8 cellular contexts compared by ENCODE assay signal in genomic region chr11:57546869-57547518, GRCh38. TPM values are rescaled to one million over a fixed set of nuclear protein-coding genes. Genes with fewer than 3 reads are reported as not detected.
A peak's percentile ranks its signal among the peaks of the same experiment; 100 is the strongest.
DNase-seq lines count a peak whose midpoint lies in the region; ATAC-seq, FAIRE-seq and TF ChIP-seq lines count a peak whose summit lies in the region.

No MANE protein-coding gene starts in this region.

- H3K4me2 ChIP-seq in SK-N-SH: no peak overlapping the region
- H3K4me2 ChIP-seq in hepatocyte: no peak overlapping the region

- no peaks in the 10 kb centered on the region for H4K20me1 ChIP-seq in SK-N-SH (ENCODE audit: insufficient read depth)
- no peaks in the 10 kb centered on the region for H4K20me1 ChIP-seq in hepatocyte (ENCODE audit: insufficient read depth, poor library complexity, severe bottlenecking)

- 56% methylated on average over 6 of the region's 6 CpGs for whole genome bisulfite sequencing in SK-N-SH (ENCODE audit: low lambda C conversion rate)
- 67% methylated on average over 6 of the region's 6 CpGs for WGBS in hepatocyte (ENCODE audit: low lambda C conversion rate, missing lambda C conversion rate)
- 75 to 79% methylated on average over 6 of the region's 6 CpGs for WGBS in pancreas, 2 donors

- FAIRE-seq in pancreas (lab: Jason Lieb, UNC): no peak

- TF ChIP-seq EP300 in SK-N-SH (IDR thresholded peaks at IDR 0.05; ENCODE audit: borderline replicate concordance in 1 of 2, low read depth in 1 of 2, low read length in 1 of 2): no peak

- H3K27me3 Mint-ChIP-seq in endothelial cell (ENCODE audit: unreplicated experiment): peaks cover 4% of the 10 kb centered on the region

- no peak overlapping the region for H2AFZ ChIP-seq in SK-N-SH (ENCODE audit: low read depth)
- H2AFZ ChIP-seq in hepatocyte: no peak overlapping the region

- H3K36me3 ChIP-seq in SK-N-SH (replicated peaks in 1 of 2; ENCODE audit: control insufficient read depth in 1 of 2, insufficient read depth in 2 of 2, low read length in 1 of 2): peaks cover 0 to 20% of the 10 kb centered on the region in 2 experiments
- H3K36me3 ChIP-seq in hepatocyte (replicated peaks; ENCODE audit: insufficient read depth, low read depth): no peaks in the 10 kb centered on the region
- peaks cover 0 to 2% (median 0%) of the 10 kb centered on the region in 3 donors for H3K36me3 ChIP-seq in pancreas

- H3K9me3 Mint-ChIP-seq in activated naive CD4-positive, alpha-beta T cell treated with anti-CD3 and anti-CD28 coated beads, Interleukin-2, amount 50 U/mL, for 72 hours: no peaks in the 10 kb centered on the region
- no peaks in the 10 kb centered on the region for H3K9me3 Mint-ChIP-seq in endothelial cell (ENCODE audit: unreplicated experiment)

- peaks cover 0 to 14% of the 10 kb centered on the region in 2 donors for H3K36me3 Mint-ChIP-seq in activated naive CD4-positive, alpha-beta T cell treated with anti-CD3 and anti-CD28 coated beads, Interleukin-2, amount 50 U/mL, for 72 hours
- peaks cover 26% of the 10 kb centered on the region for H3K36me3 Mint-ChIP-seq in endothelial cell (ENCODE audit: low read depth, unreplicated experiment)

- POLR2A ChIA-PET in SK-N-SH (lab: Yijun Ruan, JAX): interaction anchor here (0.7 kb wide), 1 partner anchor 11 kb away, joined by 3 read pairs; no protein-coding TSS in a partner anchor

- no peaks in the 10 kb centered on the region for H3K27me3 ChIP-seq in SK-N-SH (ENCODE audit: insufficient read depth)
- no peaks in the 10 kb centered on the region for H3K27me3 ChIP-seq in hepatocyte
- H3K27me3 ChIP-seq in pancreas: no peaks in the 10 kb centered on the region

- H3K9me3 ChIP-seq in SK-N-SH (no peaks in the 10 kb centered on the region), hepatocyte (ENCODE audit: low read depth) (no peaks in the 10 kb centered on the region), pancreas (no peaks in the 10 kb centered on the region)

- TF ChIP-seq RAD21 in SK-N-SH (IDR thresholded peaks at IDR 0.05; ENCODE audit: low read length): no peak

- no peak overlapping the region for H3K4me3 Mint-ChIP-seq in endothelial cell (ENCODE audit: unreplicated experiment)

- TF ChIP-seq CTCF in SK-N-SH (IDR thresholded peaks at IDR 0.05): no peak
- no peak for TF ChIP-seq CTCF in hepatocyte (IDR thresholded peaks at IDR 0.05; ENCODE audit: poor library complexity)
- no peak for TF ChIP-seq CTCF in endothelial cell (IDR thresholded peaks at IDR 0.05; ENCODE audit: unreplicated experiment)
- TF ChIP-seq CTCF in pancreas (IDR thresholded peaks at IDR 0.05): no peak

- intact Hi-C loops in pancreas (cut with DNase I): no loop called here

- H3K4me3 ChIP-seq in SK-N-SH (ENCODE audit: low read depth in 2 of 2, low read length in 1 of 2) (no peak overlapping the region), hepatocyte (no peak overlapping the region), pancreas (no peak overlapping the region)

- ATAC-seq in activated naive CD4-positive, alpha-beta T cell treated with anti-CD3 and anti-CD28 coated beads, Interleukin-2, amount 50 U/mL, for 72 hours: peak; percentile 34 to 82
- ATAC-seq in HG02759 (IDR thresholded peaks at IDR 0.05; ENCODE audit: unreplicated experiment) (peak; percentile 75), pancreas (no peak)

- no peaks in the 10 kb centered on the region for H3F3A ChIP-seq in SK-N-SH (replicated peaks; ENCODE audit: insufficient read depth)

- no peak overlapping the region for H3K9ac ChIP-seq in SK-N-SH

- H3K27ac Mint-ChIP-seq in activated naive CD4-positive, alpha-beta T cell treated with anti-CD3 and anti-CD28 coated beads, Interleukin-2, amount 50 U/mL, for 72 hours: peak overlapping the region; percentile 82 to 90
- no peak overlapping the region for H3K27ac Mint-ChIP-seq in endothelial cell (ENCODE audit: unreplicated experiment)

- peaks cover 9% of the 10 kb centered on the region for H3K4me1 Mint-ChIP-seq in endothelial cell (ENCODE audit: unreplicated experiment)

- H3K4me1 ChIP-seq in SK-N-SH (ENCODE audit: control insufficient read depth in 1 of 2, insufficient read depth in 2 of 2, low read depth in 1 of 2, low read length in 1 of 2) (no peaks in the 10 kb centered on the region; a peak in 1 of 4 replicates), hepatocyte (ENCODE audit: insufficient read depth) (no peaks in the 10 kb centered on the region), pancreas (peaks cover 0 to 4% (median 3%) of the 10 kb centered on the region in 3 donors)

- H3K79me2 ChIP-seq in SK-N-SH (ENCODE audit: insufficient read depth): no peaks in the 10 kb centered on the region
- H3K79me2 ChIP-seq in hepatocyte: no peaks in the 10 kb centered on the region

- H3K9me2 ChIP-seq in SK-N-SH (no peaks in the 10 kb centered on the region), hepatocyte (replicated peaks; ENCODE audit: insufficient read depth) (no peaks in the 10 kb centered on the region)

- CTCF ChIA-PET in SK-N-SH (lab: Yijun Ruan, JAX): interaction anchor here (1.0 to 7.6 kb wide), 5 partner anchors 20 to 98 kb away, joined by 3 to 36 read pairs (median 3); partner anchors contain the start of genes RTN4RL2 and UBE2L6

- H3K27ac ChIP-seq in SK-N-SH (ENCODE audit: low read depth in 2 of 2, low read length in 1 of 2) (no peak overlapping the region), hepatocyte (no peak overlapping the region), pancreas (no peak overlapping the region)

- no peak for DNase-seq in activated naive CD4-positive, alpha-beta T cell treated with anti-CD3 and anti-CD28 coated beads, Interleukin-2, amount 50 U/mL, for 72 hours (ENCODE audit: low spot score in 2 of 2)
- no peak for DNase-seq in activated naive CD4-positive, alpha-beta T cell (lab: John Stamatoyannopoulos, UW)
- DNase-seq in SK-N-SH (peak; percentile 35), hepatocyte (ENCODE audit: low spot score) (peak; percentile 60), NCI-H1694 treated with DMSO at 0.1 percent for 48 hours (lab: John Stamatoyannopoulos, UW) (no peak), endothelial cell (ENCODE audit: low spot score) (no peak), pancreas (no peak)

RNA-seq across cellular contexts. Expression of gene SMTNL1, which starts 9.6 kb away (rescaled TPM):
- not detected for total RNA-seq in activated naive CD4-positive, alpha-beta T cell treated with anti-CD3 and anti-CD28 coated beads, Interleukin-2, amount 50 U/mL, for 72 hours
- polyA plus RNA-seq in SK-N-SH (2012; rRNA removed): not detected in 2 replicates
- not detected in 2 replicates for polyA plus RNA-seq in SK-N-SH (2012; cell fraction: cytosol; rRNA removed)
- not detected in 2 replicates for polyA plus RNA-seq in SK-N-SH (2012; cell fraction: nucleus; rRNA removed)
- not detected in 2 replicates for total RNA-seq in hepatocyte
- 0.19 TPM in 1 of 2 replicates, not detected in the other for polyA plus RNA-seq in hepatocyte
- 45.2 TPM for total RNA-seq in endothelial cell (ENCODE audit: unreplicated experiment)
- not detected for total RNA-seq in pancreas
- polyA plus RNA-seq in pancreas: not detected

RNA-seq across cellular contexts. Expression of gene TIMM10, which starts 16.4 kb away (rescaled TPM):
- total RNA-seq in activated naive CD4-positive, alpha-beta T cell treated with anti-CD3 and anti-CD28 coated beads, Interleukin-2, amount 50 U/mL, for 72 hours: 10 to 100 TPM; 86.8 to 90.1 TPM
- polyA plus RNA-seq in SK-N-SH (2012; rRNA removed): 179 and 189 TPM in 2 replicates
- 164 and 176 TPM in 2 replicates for polyA plus RNA-seq in SK-N-SH (2012; cell fraction: cytosol; rRNA removed)
- 53.8 and 76.0 TPM in 2 replicates for polyA plus RNA-seq in SK-N-SH (2012; cell fraction: nucleus; rRNA removed)
- total RNA-seq in hepatocyte: 23.3 and 31.2 TPM in 2 replicates
- 84.0 and 99.4 TPM in 2 replicates for polyA plus RNA-seq in hepatocyte
- total RNA-seq in endothelial cell (ENCODE audit: unreplicated experiment): 60.2 TPM
- total RNA-seq in pancreas: 10 to 100 TPM; 12.2 to 32.6 (median 21.7) TPM
- polyA plus RNA-seq in pancreas: 10 to 100 TPM; 15.7 to 25.8 TPM

RNA-seq across cellular contexts. Expression of gene UBE2L6, which starts 20.5 kb away (rescaled TPM):
- 100 to 1,000 TPM; 122 to 188 TPM for total RNA-seq in activated naive CD4-positive, alpha-beta T cell treated with anti-CD3 and anti-CD28 coated beads, Interleukin-2, amount 50 U/mL, for 72 hours
- polyA plus RNA-seq in SK-N-SH (2012; rRNA removed): 65.9 and 77.0 TPM in 2 replicates
- polyA plus RNA-seq in SK-N-SH (2012; cell fraction: cytosol; rRNA removed): 57.4 and 64.3 TPM in 2 replicates
- polyA plus RNA-seq in SK-N-SH (2012; cell fraction: nucleus; rRNA removed): 31.1 and 39.3 TPM in 2 replicates
- total RNA-seq in hepatocyte: 40.6 and 45.7 TPM in 2 replicates
- 109 and 113 TPM in 2 replicates for polyA plus RNA-seq in hepatocyte
- total RNA-seq in endothelial cell (ENCODE audit: unreplicated experiment): 56.2 TPM
- total RNA-seq in pancreas: 10 to 100 TPM in 5 of 6 donors, 1 to 10 TPM in 1; 9.6 to 46.4 (median 11.5) TPM
- 10 to 100 TPM; 12.9 to 18.9 TPM for polyA plus RNA-seq in pancreas

RNA-seq across cellular contexts. Expression of gene SLC43A1, which starts 31.5 kb away (rescaled TPM):
- total RNA-seq in activated naive CD4-positive, alpha-beta T cell treated with anti-CD3 and anti-CD28 coated beads, Interleukin-2, amount 50 U/mL, for 72 hours: 10 to 100 TPM; 11.4 to 26.0 TPM
- polyA plus RNA-seq in SK-N-SH (2012; rRNA removed) (3.7 and 4.4 TPM in 2 replicates), hepatocyte (23.4 and 39.5 TPM in 2 replicates), pancreas (100 to 1,000 TPM; 100 to 110 TPM)
- polyA plus RNA-seq in SK-N-SH (2012; cell fraction: cytosol; rRNA removed): 1.7 and 3.2 TPM in 2 replicates
- 11.4 and 13.9 TPM in 2 replicates for polyA plus RNA-seq in SK-N-SH (2012; cell fraction: nucleus; rRNA removed)
- total RNA-seq in hepatocyte (40.4 and 42.2 TPM in 2 replicates), endothelial cell (ENCODE audit: unreplicated experiment) (10.4 TPM), pancreas (100 to 1,000 TPM in 4 of 6 donors, 10 to 100 TPM in 2; 78.3 to 280 (median 137) TPM)

RNA-seq across cellular contexts. Expression of gene SERPING1, which starts 50.5 kb away (rescaled TPM):
- total RNA-seq in activated naive CD4-positive, alpha-beta T cell treated with anti-CD3 and anti-CD28 coated beads, Interleukin-2, amount 50 U/mL, for 72 hours: 1 to 10 TPM in 1 of 2 donors, not detected in 1; 1.6 TPM
- polyA plus RNA-seq in SK-N-SH (2012; rRNA removed) (1.9 and 4.5 TPM in 2 replicates), hepatocyte (445 and 476 TPM in 2 replicates), pancreas (100 to 1,000 TPM; 292 to 360 TPM)
- 2.7 and 3.4 TPM in 2 replicates for polyA plus RNA-seq in SK-N-SH (2012; cell fraction: cytosol; rRNA removed)
- 2.3 and 3.0 TPM in 2 replicates for polyA plus RNA-seq in SK-N-SH (2012; cell fraction: nucleus; rRNA removed)
- total RNA-seq in hepatocyte (123 and 129 TPM in 2 replicates), endothelial cell (ENCODE audit: unreplicated experiment) (347 TPM), pancreas (100 to 1,000 TPM; 135 to 399 (median 170) TPM)

Comparison
In these comparisons a context has a peak if more than half of its experiments do, and no peak if none do; other contexts are left out.
1. ATAC-seq: peak in activated naive CD4-positive, alpha-beta T cell treated with anti-CD3 and anti-CD28 coated beads, Interleukin-2, amount 50 U/mL, for 72 hours (2 of 2) and HG02759 (single experiment); none in pancreas (0 of 4).
2. DNase-seq: peak in SK-N-SH (single experiment) and hepatocyte (single experiment); none in activated naive CD4-positive, alpha-beta T cell treated with anti-CD3 and anti-CD28 coated beads, Interleukin-2, amount 50 U/mL, for 72 hours (0 of 2), activated naive CD4-positive, alpha-beta T cell (0 of 4), NCI-H1694 treated with DMSO at 0.1 percent for 48 hours (single experiment), endothelial cell (single experiment) and pancreas (0 of 6).
3. RNA of gene SMTNL1, which starts 9.6 kb away (total RNA-seq): 45.2 TPM in endothelial cell (single experiment); not detected in activated naive CD4-positive, alpha-beta T cell treated with anti-CD3 and anti-CD28 coated beads, Interleukin-2, amount 50 U/mL, for 72 hours, not detected in hepatocyte and not detected in pancreas; every median in the first group is over 10 times any median in the second.